1 cellular context compared by ENCODE assay signal in the genomic region with DNA sequence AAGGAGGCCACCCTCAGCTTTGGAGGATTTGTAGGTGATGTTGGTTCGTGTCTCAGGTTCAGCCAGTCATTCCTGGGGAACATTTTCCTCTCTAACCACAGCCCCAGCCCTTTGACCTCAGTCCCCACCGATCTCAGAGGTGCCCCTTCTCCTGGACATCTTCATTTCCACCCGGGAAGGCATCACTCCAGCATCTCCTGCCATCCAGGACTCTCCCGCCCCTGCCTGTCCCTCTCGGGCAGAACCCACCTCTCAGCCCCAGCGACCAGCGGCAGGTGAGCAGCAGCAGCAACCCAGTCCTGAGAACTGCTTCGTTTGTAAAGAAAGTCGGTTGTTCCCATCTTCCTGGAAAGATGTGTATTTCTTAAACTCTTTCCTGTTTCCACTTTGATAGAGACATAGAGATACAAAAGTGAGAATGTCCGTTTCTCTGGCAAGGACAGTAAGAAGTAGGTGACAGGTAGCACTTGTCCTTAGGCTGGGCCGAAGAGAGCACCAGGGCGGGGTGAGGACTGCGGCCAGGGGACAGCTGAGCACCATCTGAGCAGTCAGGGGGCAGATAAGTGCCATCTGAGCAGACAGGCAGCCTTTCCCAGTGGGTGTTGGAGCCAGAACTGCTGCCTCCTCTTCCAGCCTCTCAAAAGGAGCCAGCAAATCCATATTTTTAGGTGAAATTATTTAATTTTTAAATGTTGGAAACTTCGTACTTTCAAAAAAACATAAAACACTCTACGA.
TF ChIP-seq lines count a peak whose summit lies in the region.

No MANE protein-coding gene starts in this region.

TF ChIP-seq in H1, 55 proteins besides CTCF, POLR2A, EP300 and RAD21 (continued from another document):
- TF ChIP-seq EGR1 (IDR thresholded peaks at IDR 0.05; ENCODE audit: borderline replicate concordance, low read depth, low read length): no peak
- TF ChIP-seq ZNF274 (IDR thresholded peaks at IDR 0.05; ENCODE audit: borderline replicate concordance, extremely low read depth, low read length): no peak
- TF ChIP-seq MAFK (IDR thresholded peaks at IDR 0.05; ENCODE audit: low read depth, low read length): no peak
- TF ChIP-seq MAX (IDR thresholded peaks at IDR 0.05): no peak
- TF ChIP-seq, protein P1, sequence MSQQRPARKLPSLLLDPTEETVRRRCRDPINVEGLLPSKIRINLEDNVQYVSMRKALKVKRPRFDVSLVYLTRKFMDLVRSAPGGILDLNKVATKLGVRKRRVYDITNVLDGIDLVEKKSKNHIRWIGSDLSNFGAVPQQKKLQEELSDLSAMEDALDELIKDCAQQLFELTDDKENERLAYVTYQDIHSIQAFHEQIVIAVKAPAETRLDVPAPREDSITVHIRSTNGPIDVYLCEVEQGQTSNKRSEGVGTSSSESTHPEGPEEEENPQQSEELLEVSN (IDR thresholded peaks at IDR 0.05): no peak
- TF ChIP-seq SIN3A (conservative IDR thresholded peaks at IDR 0.05 in 1 of 2, IDR thresholded peaks at IDR 0.05 in 1 of 2; ENCODE audit: low read depth in 1 of 2, low read length in 2 of 2): no peak
- TF ChIP-seq TAF1 (IDR thresholded peaks at IDR 0.05; ENCODE audit: low read depth, low read length): no peak
- TF ChIP-seq KDM1A (IDR thresholded peaks at IDR 0.05; ENCODE audit: borderline replicate concordance, low read length): no peak
- TF ChIP-seq CBX8 (IDR thresholded peaks at IDR 0.05; ENCODE audit: borderline replicate concordance, low read depth, low read length): no peak
- no peak for TF ChIP-seq RFX5 (IDR thresholded peaks at IDR 0.05; ENCODE audit: borderline replicate concordance, low read depth, low read length)
- no peak for TF ChIP-seq TEAD4 (IDR thresholded peaks at IDR 0.05; ENCODE audit: low read depth, low read length)
- no peak for TF ChIP-seq CBX5 (IDR thresholded peaks at IDR 0.05; ENCODE audit: low read depth, low read length)
- TF ChIP-seq SIRT6 (IDR thresholded peaks at IDR 0.05; ENCODE audit: low read length): no peak
